Comparison of ENCODE assay signal across 9 cellular contexts in genomic region chr4:147042046-147042445, GRCh38.
"Had no signal": no experiment of that assay in that cellular context is flagged by ENCODE, and none has a peak within 500 bp of the region (broad histone marks: within the 10 kb centered on the region; RNA-seq: fewer than 3 reads in every experiment).

No MANE protein-coding gene starts in this region.

- H3K9ac ChIP-seq: GM23248 had no signal

- ATAC-seq: HCT116, HepG2 had no signal

- H3K9me3 ChIP-seq: HAP-1 had no signal

- H3K4me3 ChIP-seq: GM23248, HAP-1 had no signal

- FAIRE-seq: HepG2 had no signal

- H3K4me1 ChIP-seq: HAP-1 had no signal

- DNase-seq: GM23248, GOT3, H7, HFFc6, KBM-7 had no signal

- H3K27ac ChIP-seq: GM23248, HL-60 had no signal

- H2AFZ ChIP-seq: GM23248 had no signal

- H3K36me3 ChIP-seq: HAP-1 had no signal
